In genomic region chr16:53519417-53520091, GRCh38 we compare ENCODE assay signal across 12 cellular contexts. TPM values are rescaled to one million over a fixed set of nuclear protein-coding genes. Genes with fewer than 3 reads are reported as not detected.
DNase-seq lines count a peak whose midpoint lies in the region; ATAC-seq and TF ChIP-seq lines count a peak whose summit lies in the region.
"Had no signal": no experiment of that assay in that cellular context is flagged by ENCODE, and none has a peak within 500 bp of the region (broad histone marks: within the 10 kb centered on the region; RNA-seq: fewer than 3 reads in every experiment).

No MANE protein-coding gene starts in this region.

- H3K9me3 ChIP-seq in heart left ventricle (peaks cover 0 to 5% (median 0%) of the 10 kb centered on the region in 12 donors), right lobe of liver (no peaks in the 10 kb centered on the region), tibial nerve (no peaks in the 10 kb centered on the region)

- H3K4me1 ChIP-seq in heart left ventricle (peaks cover 0 to 35% (median 11%) of the 10 kb centered on the region in 12 donors), right lobe of liver (no peaks in the 10 kb centered on the region), tibial nerve (no peaks in the 10 kb centered on the region)

- in situ Hi-C loops in GM13977 (cut with MboI; ENCODE audit: low pct_unique_long_range_greater_than_20kb, low sequenced_read_pairs, unreplicated experiment): no loop called here

- intact Hi-C loops in heart left ventricle (cut with DNase I) (loop anchor here in 2 of 10 donors (10.0 kb wide), 2 partner anchors 85 to 195 kb away; partner anchors contain the start of gene RBL2 (in 1 of the 2)), left ventricle myocardium superior (cut with micrococcal nuclease) (no loop called here), right lobe of liver (cut with DNase I) (no loop called here)

- H3K36me3 ChIP-seq in heart left ventricle (no peaks in the 10 kb centered on the region), right lobe of liver (no peaks in the 10 kb centered on the region), tibial nerve (no peaks in the 10 kb centered on the region)

- ATAC-seq in heart left ventricle: no peak
- no peak for ATAC-seq in left ventricle myocardium superior
- peak; percentile 11 for ATAC-seq in activated T-helper 17 cell treated with anti-CD3 and anti-CD28 coated beads, Interleukin-2, amount 50 U/mL, for 72 hours (replicated peaks)
- ATAC-seq in right lobe of liver: no peak
- ATAC-seq: PC-3 had no signal

- TF ChIP-seq EP300 in tibial nerve (IDR thresholded peaks at IDR 0.05): no peak

- TF ChIP-seq POLR2A in heart left ventricle (IDR thresholded peaks at IDR 0.05) (no peak), right lobe of liver (IDR thresholded peaks at IDR 0.05) (no peak), tibial nerve (IDR thresholded peaks at IDR 0.05) (no peak)

- DNase-seq in heart left ventricle: no peak
- DNase-seq in left ventricle myocardium superior: no peak
- DNase-seq in right lobe of liver: no peak
- DNase-seq in tibial nerve (ENCODE audit: low spot score in 2 of 2): no peak
- no peak for DNase-seq in GM13977 (ENCODE audit: low spot score)
- no peak for DNase-seq in AML-193 (lab: John Stamatoyannopoulos, UW)
- DNase-seq in NK-92 treated with Interleukin-12 subunit alpha and Interleukin-12 subunit beta, amount 100 ng/mL, for 24 hours (lab: John Stamatoyannopoulos, UW): no peak
- DNase-seq: NCI-H2081 treated with DMSO at 0.1 percent for 48 hours, nucleus accumbens, PC-3 had no signal

- no peaks in the 10 kb centered on the region for H3K36me3 Mint-ChIP-seq in activated T-helper 17 cell treated with anti-CD3 and anti-CD28 coated beads, Interleukin-2, amount 50 U/mL, for 72 hours (ENCODE audit: low read depth)
- H3K36me3 Mint-ChIP-seq: type B pancreatic cell had no signal

- WGBS in heart left ventricle, 4 donors: 90 to 95% (median 92%) methylated on average over 8 of the region's 8 CpGs
- WGBS in right lobe of liver (ENCODE audit: insufficient coverage, low coverage, low lambda C conversion rate, missing lambda C conversion rate): 85% methylated on average over 7 of the region's 8 CpGs
- 83 to 91% methylated on average over 8 of the region's 8 CpGs for WGBS in tibial nerve, 2 donors

- no peak for TF ChIP-seq CTCF in heart left ventricle (IDR thresholded peaks at IDR 0.05)
- TF ChIP-seq CTCF in right lobe of liver (IDR thresholded peaks at IDR 0.05): no peak
- TF ChIP-seq CTCF in tibial nerve (IDR thresholded peaks at IDR 0.05): no peak
- TF ChIP-seq CTCF in GM13977 (IDR thresholded peaks at IDR 0.05; ENCODE audit: extremely low read depth, insufficient read depth, missing control alignments): no peak

- H3K27me3 ChIP-seq in heart left ventricle (no peaks in the 10 kb centered on the region), right lobe of liver (no peaks in the 10 kb centered on the region), tibial nerve (no peaks in the 10 kb centered on the region)

- peaks cover 36% of the 10 kb centered on the region for H3K4me1 Mint-ChIP-seq in activated T-helper 17 cell treated with anti-CD3 and anti-CD28 coated beads, Interleukin-2, amount 50 U/mL, for 72 hours

- peak overlapping the region; percentile 86 for H3K27ac Mint-ChIP-seq in activated T-helper 17 cell treated with anti-CD3 and anti-CD28 coated beads, Interleukin-2, amount 50 U/mL, for 72 hours
- H3K27ac Mint-ChIP-seq: type B pancreatic cell had no signal

- no peaks in the 10 kb centered on the region for H3K27me3 Mint-ChIP-seq in activated T-helper 17 cell treated with anti-CD3 and anti-CD28 coated beads, Interleukin-2, amount 50 U/mL, for 72 hours
- H3K27me3 Mint-ChIP-seq: type B pancreatic cell had no signal

- no peaks in the 10 kb centered on the region for H3K9me3 Mint-ChIP-seq in activated T-helper 17 cell treated with anti-CD3 and anti-CD28 coated beads, Interleukin-2, amount 50 U/mL, for 72 hours
- H3K9me3 Mint-ChIP-seq: type B pancreatic cell had no signal

- H3K27ac ChIP-seq in heart left ventricle: peak overlapping the region; percentile 71 to 93 (median 88)
- H3K27ac ChIP-seq in right lobe of liver: peak overlapping the region; percentile 53 to 75 (median 63)
- H3K27ac ChIP-seq in tibial nerve: peak overlapping the region in 3 of 4 donors; percentile 65 to 74 (median 69)

- H3K4me3 ChIP-seq in heart left ventricle (peak overlapping the region in 1 of 12 donors; percentile 28), right lobe of liver (no peak overlapping the region), tibial nerve (no peak overlapping the region)

- H3K4me3 Mint-ChIP-seq in activated T-helper 17 cell treated with anti-CD3 and anti-CD28 coated beads, Interleukin-2, amount 50 U/mL, for 72 hours: peak overlapping the region; percentile 80
- H3K4me3 Mint-ChIP-seq: type B pancreatic cell had no signal

RNA-seq across cellular contexts. Expression of gene AKTIP, which starts 16.5 kb away (rescaled TPM):
- total RNA-seq in heart left ventricle (100 to 1,000 TPM in 3 of 9 donors, 10 to 100 TPM in 6; 47.5 to 108 (median 84.2) TPM), left ventricle myocardium superior (89.9 TPM), right lobe of liver (10 to 100 TPM; 23.3 to 42.4 (median 26.5) TPM), tibial nerve (10 to 100 TPM; 33.3 to 48.5 (median 39.8) TPM)
- polyA plus RNA-seq in heart left ventricle: 10 to 100 TPM; 33.6 to 65.8 TPM
- total RNA-seq in activated T-helper 17 cell treated with anti-CD3 and anti-CD28 coated beads, Interleukin-2, amount 50 U/mL, for 72 hours: 10 to 100 TPM; 21.8 to 24.5 TPM
